Comparison of ENCODE assay signal across 27 cellular contexts in genomic region chr11:67498544-67498972, GRCh38. TPM values are rescaled to one million over a fixed set of nuclear protein-coding genes. Genes with fewer than 3 reads are reported as not detected.
"Had no signal": no experiment of that assay in that cellular context is flagged by ENCODE, and none has a peak within 500 bp of the region (broad histone marks: within the 10 kb centered on the region; RNA-seq: fewer than 3 reads in every experiment).

No MANE protein-coding gene starts in this region.

- DNase-seq: activated CD4-positive, alpha-beta T cell treated with anti-CD3 and anti-CD28 coated beads for 4 hours; activated CD4-positive, alpha-beta T cell treated with anti-CD3 and anti-CD28 coated beads, Interleukin-2, amount 50 U/mL, for 48 hours; activated CD4-positive, CD25-positive, alpha-beta regulatory T cell; activated CD8-positive, alpha-beta memory T cell treated with anti-CD3 and anti-CD28 coated beads, Interleukin-2, amount 50 U/mL, for 48 hours; activated gamma-delta T cell; activated T-cell treated with anti-CD3 and anti-CD28 coated beads, Interleukin-2, amount 50 U/mL, for 72 hours; colonic mucosa; esophagus squamous epithelium; head of caudate nucleus; naive thymus-derived CD4-positive, alpha-beta T cell; retina; stimulated activated CD4-positive, alpha-beta T cell treated with anti-CD3 and anti-CD28 coated beads, Interleukin-12 subunit alpha, Interleukin-12 subunit beta, amount 100 ng/mL, for 4 hours; stimulated activated CD4-positive, alpha-beta T cell treated with anti-CD3 and anti-CD28 coated beads, Interleukin-4, amount 100 ng/mL, for 4 hours; stimulated activated naive CD8-positive, alpha-beta T cell treated with anti-CD3 and anti-CD28 coated beads, Interleukin-15, Interleukin-2, amounts not matched to agents 100 U/mL and 50 U/mL, for 24 hours; T-helper 9 cell had no signal

- ATAC-seq: activated naive CD4-positive, alpha-beta T cell treated with anti-CD3 and anti-CD28 coated beads, Interleukin-2, amount 50 U/mL, for 72 hours; gastroesophageal sphincter; naive thymus-derived CD4-positive, alpha-beta T cell; stimulated activated naive CD8-positive, alpha-beta T cell treated with anti-CD3 and anti-CD28 coated beads, Interleukin-15, Interleukin-2, amounts not matched to agents 100 U/mL and 50 U/mL, for 24 hours had no signal

- H3K4me3 ChIP-seq: colonic mucosa, esophagus squamous epithelium, gastroesophageal sphincter had no signal

- H3K27me3 ChIP-seq: colonic mucosa had no signal

- H3K27ac ChIP-seq: colonic mucosa, esophagus squamous epithelium, gastroesophageal sphincter had no signal

- FAIRE-seq: astrocyte, keratinocyte had no signal

- H3K9me3 ChIP-seq: colonic mucosa, esophagus squamous epithelium, gastroesophageal sphincter had no signal

RNA-seq across cellular contexts. Expression of gene CABP2, which starts 24.7 kb away (rescaled TPM):
- total RNA-seq: activated CD8-positive, alpha-beta memory T cell treated with anti-CD3 and anti-CD28 coated beads for 36 hours; activated naive CD4-positive, alpha-beta T cell treated with anti-CD3 and anti-CD28 coated beads, Interleukin-2, amount 50 U/mL, for 72 hours; activated T-cell treated with anti-CD3 and anti-CD28 coated beads, Interleukin-2, amount 50 U/mL, for 72 hours; astrocyte; colonic mucosa; esophagus squamous epithelium; gastroesophageal sphincter; lung microvascular endothelial cell; naive thymus-derived CD4-positive, alpha-beta T cell; neural crest cell; omental fat pad; subcutaneous adipose tissue; T-helper 1 cell treated with Interleukin-12 subunit alpha and Interleukin-12 subunit beta and Interleukin-4 antibody, amounts not matched to agents 30 ng/mL and 1 ng/mL, for 36 hours; ureter had no signal
- polyA plus RNA-seq: adipose tissue; keratinocyte; naive thymus-derived CD4-positive, alpha-beta T cell had no signal
